In the genomic region with DNA sequence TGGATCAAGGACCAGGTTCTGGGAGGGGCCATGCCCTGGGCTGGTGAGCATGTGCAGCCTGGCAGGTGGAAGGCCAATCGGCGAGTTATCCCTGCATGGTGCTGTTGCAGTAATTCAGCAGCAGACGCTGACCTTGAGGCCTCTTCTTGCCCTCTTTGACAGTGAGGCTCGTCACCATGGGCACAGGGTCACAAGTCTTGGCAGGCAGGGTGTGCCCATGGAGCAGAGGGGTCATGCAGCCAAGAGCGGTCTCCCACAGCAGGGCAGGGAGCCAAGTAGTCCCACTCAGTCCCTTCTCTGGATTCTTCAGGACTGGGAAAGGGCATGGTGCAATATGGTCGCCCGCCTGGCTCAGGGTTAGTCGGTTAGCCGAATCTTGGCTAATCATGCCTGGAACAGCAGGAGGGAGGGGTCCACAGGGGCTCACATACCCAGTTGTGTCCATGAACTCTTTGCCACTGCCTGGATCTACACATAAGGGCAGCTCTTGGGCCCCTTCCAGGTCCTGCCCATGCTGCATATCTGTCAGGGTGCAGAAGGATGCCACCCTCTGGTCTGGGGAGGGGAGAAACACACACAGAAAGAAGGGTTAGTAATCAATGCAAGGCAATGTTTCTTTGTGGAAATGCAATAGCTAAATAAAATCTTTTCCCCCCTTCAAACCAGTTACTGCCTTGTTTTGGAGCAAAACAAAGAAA, we compare ENCODE assay signal across 27 cellular contexts.
"Had no signal": no experiment of that assay in that cellular context is flagged by ENCODE, and none has a peak within 500 bp of the region (broad histone marks: within the 10 kb centered on the region; RNA-seq: fewer than 3 reads in every experiment).

No MANE protein-coding gene starts in this region.

- H3K4me2 ChIP-seq: smooth muscle cell had no signal

- DNase-seq: caudate nucleus; cerebellar nuclear complex; cortex of kidney; effector CD4-positive, alpha-beta T cell; foreskin fibroblast; gastrocnemius medialis; kidney; left lung; lower lobe of right lung; naive thymus-derived CD8-positive, alpha-beta T cell; nephron progenitor cell; occipital lobe; ovary; posterior cingulate gyrus; psoas muscle; right lobe of liver; stimulated activated CD4-positive, alpha-beta T cell treated with anti-CD3 and anti-CD28 coated beads, Interleukin-12 subunit alpha, Interleukin-12 subunit beta, amount 100 ng/mL, for 4 hours; stimulated activated CD4-positive, alpha-beta T cell treated with anti-CD3 and anti-CD28 coated beads, Interleukin-1b, Interleukin-23, amount 100 ng/mL, for 48 hours; stimulated activated CD4-positive, alpha-beta T cell treated with anti-CD3 and anti-CD28 coated beads, Interleukin-4, amount 100 ng/mL, for 1 hour; stimulated activated CD8-positive, alpha-beta memory T cell treated with anti-CD3 and anti-CD28 coated beads, Interleukin-4, amount 100 ng/mL, for 48 hours; stimulated activated naive CD4-positive, alpha-beta T cell; stimulated activated naive CD8-positive, alpha-beta T cell treated with anti-CD3 and anti-CD28 coated beads, Interleukin-15, amount 100 ng/mL, for 72 hours; transverse colon; upper lobe of right lung; uterus had no signal

- ATAC-seq: gastrocnemius medialis; left lung; lower lobe of right lung; naive thymus-derived CD8-positive, alpha-beta T cell; psoas muscle; right lobe of liver; upper lobe of right lung had no signal

- H3K36me3 Mint-ChIP-seq: naive thymus-derived CD8-positive, alpha-beta T cell had no signal

- H3K4me3 ChIP-seq: gastrocnemius medialis, left lung, lower lobe of right lung, ovary, psoas muscle, right lobe of liver, smooth muscle cell, suprapubic skin, transverse colon, upper lobe of right lung, uterus had no signal

- H3K4me3 Mint-ChIP-seq: naive thymus-derived CD8-positive, alpha-beta T cell; nephron progenitor cell; stimulated activated naive CD8-positive, alpha-beta T cell treated with anti-CD3 and anti-CD28 coated beads, Interleukin-15, amount 100 ng/mL, for 72 hours had no signal

- H3K27ac ChIP-seq: gastrocnemius medialis, left lung, lower lobe of right lung, ovary, psoas muscle, right lobe of liver, suprapubic skin, transverse colon, upper lobe of right lung, uterus had no signal

- H3K4me1 Mint-ChIP-seq: nephron progenitor cell; stimulated activated naive CD8-positive, alpha-beta T cell treated with anti-CD3 and anti-CD28 coated beads, Interleukin-15, amount 100 ng/mL, for 72 hours had no signal

- H3K27me3 Mint-ChIP-seq: stimulated activated naive CD8-positive, alpha-beta T cell treated with anti-CD3 and anti-CD28 coated beads, Interleukin-15, amount 100 ng/mL, for 72 hours had no signal

- H3K27me3 ChIP-seq: gastrocnemius medialis, left lung, ovary, right lobe of liver, suprapubic skin, transverse colon, upper lobe of right lung, uterus had no signal

- H3K36me3 ChIP-seq: ovary, uterus had no signal

- H3K27ac Mint-ChIP-seq: naive thymus-derived CD8-positive, alpha-beta T cell; nephron progenitor cell; stimulated activated naive CD8-positive, alpha-beta T cell treated with anti-CD3 and anti-CD28 coated beads, Interleukin-15, amount 100 ng/mL, for 72 hours had no signal

- H3K4me1 ChIP-seq: gastrocnemius medialis, left lung, lower lobe of right lung, psoas muscle, right lobe of liver, suprapubic skin, transverse colon, upper lobe of right lung, uterus had no signal

- H3K9me3 Mint-ChIP-seq: naive thymus-derived CD8-positive, alpha-beta T cell; nephron progenitor cell; stimulated activated naive CD8-positive, alpha-beta T cell treated with anti-CD3 and anti-CD28 coated beads, Interleukin-15, amount 100 ng/mL, for 72 hours had no signal

- H3K9me3 ChIP-seq: gastrocnemius medialis, left lung, lower lobe of right lung, ovary, psoas muscle, right lobe of liver, suprapubic skin, transverse colon, upper lobe of right lung, uterus had no signal
